In genomic region chr11:78574386-78575381, GRCh38 we compare ENCODE assay signal across 1 cellular context.
TF ChIP-seq lines count a peak whose summit lies in the region.

Gene NARS2, minus strand, starts transcription at chr11:78574864. Its CDS starts 376 bp downstream, at chr11:78574488.

TF ChIP-seq in K562, 482 proteins besides CTCF, POLR2A, EP300 and RAD21 (continued from another document and continues in another):
- TF ChIP-seq MGA (IDR thresholded peaks at IDR 0.05) (peak; percentile 81), POLR3A (IDR thresholded peaks at IDR 0.05; ENCODE audit: borderline replicate concordance, extremely low read depth, insufficient read depth, insufficient read length) (no peak), ZNF174 (CRISPR knock-in tag; IDR thresholded peaks at IDR 0.05) (no peak), SAP30 (IDR thresholded peaks at IDR 0.05; ENCODE audit: borderline replicate concordance, insufficient read depth, low read depth, low read length, poor library complexity, severe bottlenecking) (peak; percentile 92), ZNF696 (CRISPR knock-in tag; conservative IDR thresholded peaks at IDR 0.05) (no peak), AFF1 (IDR thresholded peaks at IDR 0.05; ENCODE audit: low read depth in 1 of 2, partially characterized antibody in 2 of 2) (no peak), ATF1 (CRISPR knock-in tag; IDR thresholded peaks at IDR 0.05) (peak; percentile 61), ATF1 (tag; IDR thresholded peaks at IDR 0.05) (peak; percentile 96), RBM34 (IDR thresholded peaks at IDR 0.05; ENCODE audit: borderline replicate concordance, insufficient read depth, low read length) (no peak), ZMIZ1 (IDR thresholded peaks at IDR 0.05; ENCODE audit: low read depth in 2 of 2, low read length in 2 of 2) (no peak), BCL6 (CRISPR knock-in tag; IDR thresholded peaks at IDR 0.05) (no peak), RUNX1 (IDR thresholded peaks at IDR 0.05; ENCODE audit: low read depth) (0 out of 2 replicates have a peak, but pooled peaks have one; percentile 60), ZBTB9 (CRISPR knock-in tag; IDR thresholded peaks at IDR 0.05) (peak; percentile 60; the same call in 1 of the 2 replicates), ZNF639 (CRISPR knock-in tag; conservative IDR thresholded peaks at IDR 0.05 in 1 of 2, IDR thresholded peaks at IDR 0.05 in 1 of 2) (no peak), ZNF197 (CRISPR knock-in tag; IDR thresholded peaks at IDR 0.05; ENCODE audit: low read depth) (no peak), PPARD (CRISPR knock-in tag; IDR thresholded peaks at IDR 0.05) (no peak), SMARCE1 (IDR thresholded peaks at IDR 0.05) (no peak), SMC3 (conservative IDR thresholded peaks at IDR 0.05; ENCODE audit: insufficient read depth, low read depth, low read length) (no peak), ZNF175 (CRISPR knock-in tag; IDR thresholded peaks at IDR 0.05; ENCODE audit: low read depth) (no peak), KLF1 (tag; IDR thresholded peaks at IDR 0.05) (no peak), KDM5B (IDR thresholded peaks at IDR 0.05; ENCODE audit: insufficient replicate concordance, low read depth, low read length) (peak; percentile 63), SIX5 (IDR thresholded peaks at IDR 0.05; ENCODE audit: borderline replicate concordance in 1 of 2, insufficient read depth in 1 of 2, low read depth in 1 of 2, low read length in 2 of 2) (no peak), FOXJ3 (CRISPR knock-in tag; IDR thresholded peaks at IDR 0.05) (no peak), POLR2G (IDR thresholded peaks at IDR 0.05; ENCODE audit: low read depth, low read length) (peak; percentile 86), ESRRA (IDR thresholded peaks at IDR 0.05; ENCODE audit: borderline replicate concordance, low read depth) (peak; percentile 21; the same call in 1 of the 2 replicates), ETV1 (tag; conservative IDR thresholded peaks at IDR 0.05; ENCODE audit: low read depth) (peak; percentile 18), HDAC2 (IDR thresholded peaks at IDR 0.05) (peak; percentile 79; the same call in 1 of the 2 replicates), NELFE (IDR thresholded peaks at IDR 0.05; ENCODE audit: insufficient read depth, insufficient read length) (no peak), DLX4 (CRISPR knock-in tag; IDR thresholded peaks at IDR 0.05) (no peak), ZC3H11A (IDR thresholded peaks at IDR 0.05; ENCODE audit: low read depth, low read length) (no peak), THAP12 (CRISPR knock-in tag; IDR thresholded peaks at IDR 0.05) (no peak), KLF13 (tag; IDR thresholded peaks at IDR 0.05; ENCODE audit: borderline replicate concordance, low read depth) (no peak), NFATC3 (IDR thresholded peaks at IDR 0.05) (no peak)
